Comparison of ENCODE assay signal across 8 cellular contexts in genomic region chr6:117605169-117605826, GRCh38.
A peak's percentile ranks its signal among the peaks of the same experiment; 100 is the strongest.
DNase-seq lines count a peak whose midpoint lies in the region; ATAC-seq, FAIRE-seq and TF ChIP-seq lines count a peak whose summit lies in the region.

No MANE protein-coding gene starts in this region.

- H3K4me1 ChIP-seq in MM.1S (ENCODE audit: low read length) (peaks cover 27% of the 10 kb centered on the region), RWPE2 (ENCODE audit: insufficient read depth, poor library complexity, severe bottlenecking) (peaks cover 8% of the 10 kb centered on the region)

- H3K79me2 ChIP-seq in MM.1S (ENCODE audit: low read length): peaks cover 20% of the 10 kb centered on the region

- H3K36me3 ChIP-seq in MM.1S (replicated peaks; ENCODE audit: insufficient read depth, low read length) (no peaks in the 10 kb centered on the region), RWPE2 (ENCODE audit: low read depth) (peaks cover 10% of the 10 kb centered on the region)

- no peaks in the 10 kb centered on the region for H3K9me2 ChIP-seq in MM.1S (replicated peaks; ENCODE audit: insufficient read depth, low read length)

- peak; percentile 38 for ATAC-seq in HG02623 (IDR thresholded peaks at IDR 0.05; ENCODE audit: unreplicated experiment)
- peak; percentile 53 for ATAC-seq in RWPE2 (ENCODE audit: low read depth)
- ATAC-seq in stimulated activated effector memory CD8-positive, alpha-beta T cell treated with anti-CD3 and anti-CD28 coated beads, Interleukin-12 subunit alpha, Interleukin-12 subunit beta, amount 100 ng/mL, for 72 hours: peak; percentile 47

- H3F3A ChIP-seq in MM.1S (ENCODE audit: insufficient read depth, low read length): peaks cover 11% of the 10 kb centered on the region; the same call in 1 of the 2 replicates

- peaks cover 9% of the 10 kb centered on the region for H3K36me3 Mint-ChIP-seq in stimulated activated effector memory CD8-positive, alpha-beta T cell treated with anti-CD3 and anti-CD28 coated beads, Interleukin-12 subunit alpha, Interleukin-12 subunit beta, amount 100 ng/mL, for 72 hours

- H3K9me3 ChIP-seq in MM.1S (replicated peaks; ENCODE audit: insufficient read depth, low read length): no peaks in the 10 kb centered on the region
- no peaks in the 10 kb centered on the region for H3K9me3 ChIP-seq in RWPE2 (ENCODE audit: severe bottlenecking)

- no peak overlapping the region for H3K27ac Mint-ChIP-seq in stimulated activated effector memory CD8-positive, alpha-beta T cell treated with anti-CD3 and anti-CD28 coated beads, Interleukin-12 subunit alpha, Interleukin-12 subunit beta, amount 100 ng/mL, for 72 hours

- FAIRE-seq in islet of Langerhans (lab: Jason Lieb, UNC): peak; percentile 94

- H3K27ac ChIP-seq in MM.1S (ENCODE audit: low read length) (no peak overlapping the region), RWPE2 (ENCODE audit: poor library complexity, severe bottlenecking) (no peak overlapping the region)

- no peak overlapping the region for H2AFZ ChIP-seq in MM.1S (ENCODE audit: low read length)

- TF ChIP-seq CTCF in GM13977 (IDR thresholded peaks at IDR 0.05; ENCODE audit: extremely low read depth, insufficient read depth, missing control alignments) (peak; percentile 70), MM.1S (IDR thresholded peaks at IDR 0.05; ENCODE audit: low read length) (peak; percentile 81), RWPE2 (IDR thresholded peaks at IDR 0.05; ENCODE audit: poor library complexity, severe bottlenecking) (peak; percentile 91), astrocyte of the spinal cord (IDR thresholded peaks at IDR 0.05; ENCODE audit: low read depth, low read length) (peak; percentile 75)

- no peak overlapping the region for H3K4me3 Mint-ChIP-seq in stimulated activated effector memory CD8-positive, alpha-beta T cell treated with anti-CD3 and anti-CD28 coated beads, Interleukin-12 subunit alpha, Interleukin-12 subunit beta, amount 100 ng/mL, for 72 hours

- H4K20me1 ChIP-seq in MM.1S (ENCODE audit: insufficient read depth, low read length): no peaks in the 10 kb centered on the region

- in situ Hi-C loops in GM13977 (cut with MboI; ENCODE audit: low pct_unique_long_range_greater_than_20kb, low sequenced_read_pairs, unreplicated experiment): no loop called here
- in situ Hi-C loops in astrocyte of the spinal cord (cut with HindIII; ENCODE audit: low sequenced_read_pairs): no loop called here

- H3K27me3 ChIP-seq in MM.1S (replicated peaks; ENCODE audit: insufficient read depth, low read length) (no peaks in the 10 kb centered on the region), RWPE2 (ENCODE audit: insufficient read depth, poor library complexity, severe bottlenecking) (no peaks in the 10 kb centered on the region)

- H3K9me3 Mint-ChIP-seq in stimulated activated effector memory CD8-positive, alpha-beta T cell treated with anti-CD3 and anti-CD28 coated beads, Interleukin-12 subunit alpha, Interleukin-12 subunit beta, amount 100 ng/mL, for 72 hours: no peaks in the 10 kb centered on the region

- H3K4me3 ChIP-seq in MM.1S (ENCODE audit: low read length) (no peak overlapping the region; the same call in 1 of the 2 replicates), RWPE2 (ENCODE audit: severe bottlenecking) (no peak overlapping the region), astrocyte of the spinal cord (ENCODE audit: low read depth, low read length) (no peak overlapping the region)

- H3K9ac ChIP-seq in MM.1S (ENCODE audit: low read length): no peak overlapping the region

- peaks cover 15% of the 10 kb centered on the region for H3K4me1 Mint-ChIP-seq in stimulated activated effector memory CD8-positive, alpha-beta T cell treated with anti-CD3 and anti-CD28 coated beads, Interleukin-12 subunit alpha, Interleukin-12 subunit beta, amount 100 ng/mL, for 72 hours

- peak overlapping the region; percentile 53 for H3K4me2 ChIP-seq in MM.1S (ENCODE audit: low read depth, low read length)

- DNase-seq in AG20443 (ENCODE audit: low spot score) (peak; percentile 70), GM13977 (ENCODE audit: low spot score) (peak; percentile 74), MM.1S (peak; percentile 85), RWPE2 (ENCODE audit: low spot score) (no peak), astrocyte of the spinal cord (ENCODE audit: low read depth, low spot score) (peak; percentile 79)
- peak in 1 of 2 donors; percentile 60 for DNase-seq in stimulated activated effector memory CD8-positive, alpha-beta T cell treated with anti-CD3 and anti-CD28 coated beads, Interleukin-12 subunit alpha, Interleukin-12 subunit beta, amount 100 ng/mL, for 72 hours (ENCODE audit: low spot score in 2 of 2)
